2 cellular contexts compared by ENCODE assay signal in the genomic region with DNA sequence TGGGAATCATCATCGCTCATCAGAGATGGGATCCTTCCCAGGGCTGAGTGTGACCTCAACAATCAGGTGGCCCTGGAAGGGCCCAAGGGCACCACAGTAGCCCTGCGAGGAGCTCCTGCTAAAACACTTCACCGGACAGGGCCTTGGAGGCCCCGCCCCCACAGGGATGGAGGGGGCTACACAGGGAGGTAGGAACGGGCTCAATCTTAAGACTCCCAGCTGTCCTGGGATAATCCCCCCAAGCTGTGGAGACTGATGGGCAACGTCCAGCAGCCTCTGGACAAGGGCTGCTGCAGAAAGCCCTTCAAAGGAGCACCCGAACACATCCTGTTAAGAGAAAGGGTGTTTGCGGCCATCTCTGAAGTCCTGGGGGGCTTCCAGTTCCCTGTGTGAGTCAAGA.
TF ChIP-seq lines count a peak whose summit lies in the region.

No MANE protein-coding gene starts in this region.

TF ChIP-seq in GM23338, 12 proteins besides CTCF, POLR2A, EP300 and RAD21 (continues in another document):
- TF ChIP-seq ZNF331 (CRISPR knock-in tag; IDR thresholded peaks at IDR 0.05; ENCODE audit: low read depth) (no peak), ETS1 (IDR thresholded peaks at IDR 0.05) (no peak), ZNF114 (CRISPR knock-in tag; IDR thresholded peaks at IDR 0.05) (no peak), ZNF462 (CRISPR knock-in tag; IDR thresholded peaks at IDR 0.05) (no peak), STAT1 (IDR thresholded peaks at IDR 0.05; ENCODE audit: unreplicated experiment) (no peak), EZH2 (IDR thresholded peaks at IDR 0.05; ENCODE audit: low read depth, unreplicated experiment) (no peak), CREB1 (CRISPR knock-in tag; IDR thresholded peaks at IDR 0.05; ENCODE audit: low read depth) (no peak), POLR2AphosphoS5 (IDR thresholded peaks at IDR 0.05; ENCODE audit: low read depth) (no peak), JUNB (IDR thresholded peaks at IDR 0.05; ENCODE audit: unreplicated experiment) (no peak)
- TF ChIP-seq, protein P1, sequence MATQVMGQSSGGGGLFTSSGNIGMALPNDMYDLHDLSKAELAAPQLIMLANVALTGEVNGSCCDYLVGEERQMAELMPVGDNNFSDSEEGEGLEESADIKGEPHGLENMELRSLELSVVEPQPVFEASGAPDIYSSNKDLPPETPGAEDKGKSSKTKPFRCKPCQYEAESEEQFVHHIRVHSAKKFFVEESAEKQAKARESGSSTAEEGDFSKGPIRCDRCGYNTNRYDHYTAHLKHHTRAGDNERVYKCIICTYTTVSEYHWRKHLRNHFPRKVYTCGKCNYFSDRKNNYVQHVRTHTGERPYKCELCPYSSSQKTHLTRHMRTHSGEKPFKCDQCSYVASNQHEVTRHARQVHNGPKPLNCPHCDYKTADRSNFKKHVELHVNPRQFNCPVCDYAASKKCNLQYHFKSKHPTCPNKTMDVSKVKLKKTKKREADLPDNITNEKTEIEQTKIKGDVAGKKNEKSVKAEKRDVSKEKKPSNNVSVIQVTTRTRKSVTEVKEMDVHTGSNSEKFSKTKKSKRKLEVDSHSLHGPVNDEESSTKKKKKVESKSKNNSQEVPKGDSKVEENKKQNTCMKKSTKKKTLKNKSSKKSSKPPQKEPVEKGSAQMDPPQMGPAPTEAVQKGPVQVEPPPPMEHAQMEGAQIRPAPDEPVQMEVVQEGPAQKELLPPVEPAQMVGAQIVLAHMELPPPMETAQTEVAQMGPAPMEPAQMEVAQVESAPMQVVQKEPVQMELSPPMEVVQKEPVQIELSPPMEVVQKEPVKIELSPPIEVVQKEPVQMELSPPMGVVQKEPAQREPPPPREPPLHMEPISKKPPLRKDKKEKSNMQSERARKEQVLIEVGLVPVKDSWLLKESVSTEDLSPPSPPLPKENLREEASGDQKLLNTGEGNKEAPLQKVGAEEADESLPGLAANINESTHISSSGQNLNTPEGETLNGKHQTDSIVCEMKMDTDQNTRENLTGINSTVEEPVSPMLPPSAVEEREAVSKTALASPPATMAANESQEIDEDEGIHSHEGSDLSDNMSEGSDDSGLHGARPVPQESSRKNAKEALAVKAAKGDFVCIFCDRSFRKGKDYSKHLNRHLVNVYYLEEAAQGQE (IDR thresholded peaks at IDR 0.05; ENCODE audit: unreplicated experiment): no peak

TF ChIP-seq in H1, 55 proteins besides CTCF, POLR2A, EP300 and RAD21:
- no peak for TF ChIP-seq TAF1 (IDR thresholded peaks at IDR 0.05; ENCODE audit: low read depth, low read length)
- no peak for TF ChIP-seq POU5F1 (IDR thresholded peaks at IDR 0.05; ENCODE audit: low read depth, low read length)
- no peak for TF ChIP-seq TAF7 (optimal IDR thresholded peaks at IDR 0.05; ENCODE audit: borderline replicate concordance, low read depth, low read length)
- TF ChIP-seq EGR1 (IDR thresholded peaks at IDR 0.05; ENCODE audit: borderline replicate concordance, low read depth, low read length): no peak
- no peak for TF ChIP-seq TCF12 (IDR thresholded peaks at IDR 0.05; ENCODE audit: low read depth, low read length)
- no peak for TF ChIP-seq PHF8 (conservative IDR thresholded peaks at IDR 0.05; ENCODE audit: low read depth, low read length)
- no peak for TF ChIP-seq RXRA (IDR thresholded peaks at IDR 0.05; ENCODE audit: insufficient read depth, low read depth, low read length)
- TF ChIP-seq ATF2 (IDR thresholded peaks at IDR 0.05; ENCODE audit: low read length): no peak
- TF ChIP-seq GTF2F1 (IDR thresholded peaks at IDR 0.05; ENCODE audit: borderline replicate concordance, low read depth, low read length): no peak
- TF ChIP-seq CEBPB (IDR thresholded peaks at IDR 0.05; ENCODE audit: low read depth, low read length): no peak
- no peak for TF ChIP-seq HDAC2 (IDR thresholded peaks at IDR 0.05; ENCODE audit: borderline replicate concordance in 1 of 2, low read depth in 2 of 2, low read length in 2 of 2)
- TF ChIP-seq SAP30 (IDR thresholded peaks at IDR 0.05; ENCODE audit: insufficient read depth, insufficient replicate concordance, low read length): no peak
- TF ChIP-seq SRF (IDR thresholded peaks at IDR 0.05; ENCODE audit: low read depth, low read length): no peak
- TF ChIP-seq BRCA1 (IDR thresholded peaks at IDR 0.05; ENCODE audit: low read depth, low read length): no peak
- no peak for TF ChIP-seq CREB1 (IDR thresholded peaks at IDR 0.05)
- TF ChIP-seq BACH1 (IDR thresholded peaks at IDR 0.05; ENCODE audit: low read length): no peak
- TF ChIP-seq ATF3 (IDR thresholded peaks at IDR 0.05; ENCODE audit: insufficient read depth, low read depth, low read length): no peak
TF ChIP-seq in H1: peak in this region for 0.
